Comparison of ENCODE assay signal across 1 cellular context in the genomic region with DNA sequence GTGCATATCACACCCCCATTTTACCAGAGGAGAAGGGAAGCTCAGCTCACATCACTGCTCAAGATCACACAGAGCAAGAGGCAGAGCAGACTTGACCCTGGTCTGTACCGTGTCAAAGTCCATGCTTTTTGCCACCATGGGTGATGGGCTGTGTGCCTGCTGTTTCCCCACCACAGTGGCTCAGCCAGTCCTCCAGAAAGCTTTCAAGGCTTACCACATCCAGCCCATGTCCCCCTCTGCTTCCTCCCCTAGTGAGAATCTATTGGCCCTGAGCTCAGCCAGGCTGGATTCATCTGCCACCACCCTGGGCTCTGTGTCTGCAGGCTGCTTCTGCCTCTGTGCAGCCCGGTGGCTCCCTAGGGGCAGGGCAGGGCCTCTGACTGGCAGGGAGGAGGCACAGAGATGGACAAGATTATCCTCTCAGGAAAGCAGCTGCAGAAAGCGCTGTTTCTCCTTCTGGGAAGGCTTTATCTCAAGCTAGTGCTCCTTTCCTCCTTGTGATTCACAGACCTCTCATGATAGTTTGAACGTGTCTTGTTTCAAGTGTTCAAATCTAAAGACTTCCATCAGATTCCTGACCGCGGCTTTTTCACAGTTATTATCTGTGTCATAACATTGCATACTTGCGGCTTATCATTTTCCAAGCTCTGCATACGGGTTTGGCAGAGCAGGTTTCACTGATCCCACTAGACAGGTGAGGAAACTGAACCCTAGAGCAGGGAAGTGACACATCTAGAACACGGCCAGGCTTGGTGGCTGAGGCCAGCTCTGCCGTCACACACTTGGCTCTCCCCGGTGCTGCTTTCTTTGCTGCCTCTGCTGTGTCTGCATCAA.
A peak's percentile ranks its signal among the peaks of the same experiment; 100 is the strongest.
TF ChIP-seq lines count a peak whose summit lies in the region.

No MANE protein-coding gene starts in this region.

TF ChIP-seq in K562, 482 proteins besides CTCF, POLR2A, EP300 and RAD21 (continued from another document and continues in another):
- TF ChIP-seq, protein P1, sequence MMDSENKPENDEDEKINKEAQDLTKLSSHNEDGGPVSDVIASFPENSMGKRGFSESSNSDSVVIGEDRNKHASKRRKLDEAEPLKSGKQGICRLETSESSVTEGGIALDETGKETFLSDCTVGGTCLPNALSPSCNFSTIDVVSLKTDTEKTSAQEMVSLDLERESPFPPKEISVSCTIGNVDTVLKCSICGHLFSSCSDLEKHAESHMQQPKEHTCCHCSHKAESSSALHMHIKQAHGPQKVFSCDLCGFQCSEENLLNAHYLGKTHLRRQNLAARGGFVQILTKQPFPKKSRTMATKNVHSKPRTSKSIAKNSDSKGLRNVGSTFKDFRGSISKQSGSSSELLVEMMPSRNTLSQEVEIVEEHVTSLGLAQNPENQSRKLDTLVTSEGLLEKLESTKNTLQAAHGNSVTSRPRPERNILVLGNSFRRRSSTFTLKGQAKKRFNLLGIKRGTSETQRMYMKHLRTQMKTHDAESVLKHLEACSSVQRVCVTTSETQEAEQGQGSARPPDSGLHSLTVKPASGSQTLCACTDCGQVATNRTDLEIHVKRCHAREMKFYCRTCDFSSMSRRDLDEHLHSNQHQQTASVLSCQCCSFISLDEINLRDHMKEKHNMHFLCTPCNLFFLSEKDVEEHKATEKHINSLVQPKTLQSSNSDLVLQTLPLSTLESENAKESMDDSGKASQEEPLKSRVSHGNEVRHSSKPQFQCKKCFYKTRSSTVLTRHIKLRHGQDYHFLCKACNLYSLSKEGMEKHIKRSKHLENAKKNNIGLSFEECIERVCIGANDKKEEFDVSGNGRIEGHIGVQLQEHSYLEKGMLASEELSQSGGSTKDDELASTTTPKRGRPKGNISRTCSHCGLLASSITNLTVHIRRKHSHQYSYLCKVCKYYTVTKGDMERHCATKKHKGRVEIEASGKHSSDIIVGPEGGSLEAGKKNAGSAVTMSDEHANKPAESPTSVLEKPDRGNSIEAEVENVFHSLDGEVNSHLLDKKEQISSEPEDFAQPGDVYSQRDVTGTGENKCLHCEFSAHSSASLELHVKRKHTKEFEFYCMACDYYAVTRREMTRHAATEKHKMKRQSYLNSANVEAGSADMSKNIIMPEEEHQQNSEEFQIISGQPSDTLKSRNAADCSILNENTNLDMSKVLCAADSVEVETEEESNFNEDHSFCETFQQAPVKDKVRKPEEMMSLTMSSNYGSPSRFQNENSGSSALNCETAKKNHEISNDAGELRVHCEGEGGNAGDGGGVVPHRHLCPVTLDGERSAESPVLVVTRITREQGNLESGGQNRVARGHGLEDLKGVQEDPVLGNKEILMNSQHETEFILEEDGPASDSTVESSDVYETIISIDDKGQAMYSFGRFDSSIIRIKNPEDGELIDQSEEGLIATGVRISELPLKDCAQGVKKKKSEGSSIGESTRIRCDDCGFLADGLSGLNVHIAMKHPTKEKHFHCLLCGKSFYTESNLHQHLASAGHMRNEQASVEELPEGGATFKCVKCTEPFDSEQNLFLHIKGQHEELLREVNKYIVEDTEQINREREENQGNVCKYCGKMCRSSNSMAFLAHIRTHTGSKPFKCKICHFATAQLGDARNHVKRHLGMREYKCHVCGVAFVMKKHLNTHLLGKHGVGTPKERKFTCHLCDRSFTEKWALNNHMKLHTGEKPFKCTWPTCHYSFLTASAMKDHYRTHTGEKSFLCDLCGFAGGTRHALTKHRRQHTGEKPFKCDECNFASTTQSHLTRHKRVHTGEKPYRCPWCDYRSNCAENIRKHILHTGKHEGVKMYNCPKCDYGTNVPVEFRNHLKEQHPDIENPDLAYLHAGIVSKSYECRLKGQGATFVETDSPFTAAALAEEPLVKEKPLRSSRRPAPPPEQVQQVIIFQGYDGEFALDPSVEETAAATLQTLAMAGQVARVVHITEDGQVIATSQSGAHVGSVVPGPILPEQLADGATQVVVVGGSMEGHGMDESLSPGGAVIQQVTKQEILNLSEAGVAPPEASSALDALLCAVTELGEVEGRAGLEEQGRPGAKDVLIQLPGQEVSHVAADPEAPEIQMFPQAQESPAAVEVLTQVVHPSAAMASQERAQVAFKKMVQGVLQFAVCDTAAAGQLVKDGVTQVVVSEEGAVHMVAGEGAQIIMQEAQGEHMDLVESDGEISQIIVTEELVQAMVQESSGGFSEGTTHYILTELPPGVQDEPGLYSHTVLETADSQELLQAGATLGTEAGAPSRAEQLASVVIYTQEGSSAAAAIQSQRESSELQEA (IDR thresholded peaks at IDR 0.05; ENCODE audit: low read depth) = no peak
- TF ChIP-seq KLF13 (tag; IDR thresholded peaks at IDR 0.05; ENCODE audit: borderline replicate concordance, low read depth) (no peak), STAT5A (IDR thresholded peaks at IDR 0.05; ENCODE audit: borderline replicate concordance, low read length) (peak; percentile 34; the same call in 1 of the 2 replicates), GATA2 (CRISPR knock-in tag; IDR thresholded peaks at IDR 0.05) (peak; percentile 50; the same call in 1 of the 2 replicates), NBN (IDR thresholded peaks at IDR 0.05; ENCODE audit: low read depth) (peak; percentile 61; the same call in 1 of the 2 replicates), EWSR1 (IDR thresholded peaks at IDR 0.05; ENCODE audit: borderline replicate concordance, low read depth, partially characterized antibody) (no peak), MIER1 (IDR thresholded peaks at IDR 0.05; ENCODE audit: low read depth) (no peak), ZNF696 (CRISPR knock-in tag; conservative IDR thresholded peaks at IDR 0.05) (no peak), CREM (IDR thresholded peaks at IDR 0.05; ENCODE audit: low read depth) (peak; percentile 19; the same call in 1 of the 2 replicates), MYNN (IDR thresholded peaks at IDR 0.05) (0 out of 2 replicates have a peak, but pooled peaks have one; percentile 45), MYNN (CRISPR knock-in tag; IDR thresholded peaks at IDR 0.05) (no peak), RBM25 (IDR thresholded peaks at IDR 0.05; ENCODE audit: low read depth, low read length, severe bottlenecking) (peak; percentile 31), ZNF584 (CRISPR knock-in tag; IDR thresholded peaks at IDR 0.05; ENCODE audit: low read depth) (no peak)
- TF ChIP-seq, protein P2, sequence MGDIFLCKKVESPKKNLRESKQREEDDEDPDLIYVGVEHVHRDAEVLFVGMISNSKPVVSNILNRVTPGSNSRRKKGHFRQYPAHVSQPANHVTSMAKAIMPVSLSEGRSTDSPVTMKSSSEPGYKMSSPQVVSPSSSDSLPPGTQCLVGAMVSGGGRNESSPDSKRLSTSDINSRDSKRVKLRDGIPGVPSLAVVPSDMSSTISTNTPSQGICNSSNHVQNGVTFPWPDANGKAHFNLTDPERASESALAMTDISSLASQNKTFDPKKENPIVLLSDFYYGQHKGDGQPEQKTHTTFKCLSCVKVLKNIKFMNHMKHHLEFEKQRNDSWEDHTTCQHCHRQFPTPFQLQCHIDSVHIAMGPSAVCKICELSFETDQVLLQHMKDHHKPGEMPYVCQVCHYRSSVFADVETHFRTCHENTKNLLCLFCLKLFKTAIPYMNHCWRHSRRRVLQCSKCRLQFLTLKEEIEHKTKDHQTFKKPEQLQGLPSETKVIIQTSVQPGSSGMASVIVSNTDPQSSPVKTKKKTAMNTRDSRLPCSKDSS (IDR thresholded peaks at IDR 0.05; ENCODE audit: low read depth, partially characterized antibody) = no peak
- TF ChIP-seq, protein P3, sequence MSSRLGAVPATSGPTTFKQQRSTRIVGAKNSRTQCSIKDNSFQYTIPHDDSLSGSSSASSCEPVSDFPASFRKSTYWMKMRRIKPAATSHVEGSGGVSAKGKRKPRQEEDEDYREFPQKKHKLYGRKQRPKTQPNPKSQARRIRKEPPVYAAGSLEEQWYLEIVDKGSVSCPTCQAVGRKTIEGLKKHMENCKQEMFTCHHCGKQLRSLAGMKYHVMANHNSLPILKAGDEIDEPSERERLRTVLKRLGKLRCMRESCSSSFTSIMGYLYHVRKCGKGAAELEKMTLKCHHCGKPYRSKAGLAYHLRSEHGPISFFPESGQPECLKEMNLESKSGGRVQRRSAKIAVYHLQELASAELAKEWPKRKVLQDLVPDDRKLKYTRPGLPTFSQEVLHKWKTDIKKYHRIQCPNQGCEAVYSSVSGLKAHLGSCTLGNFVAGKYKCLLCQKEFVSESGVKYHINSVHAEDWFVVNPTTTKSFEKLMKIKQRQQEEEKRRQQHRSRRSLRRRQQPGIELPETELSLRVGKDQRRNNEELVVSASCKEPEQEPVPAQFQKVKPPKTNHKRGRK (tag; IDR thresholded peaks at IDR 0.05) = no peak
- TF ChIP-seq, protein P4, sequence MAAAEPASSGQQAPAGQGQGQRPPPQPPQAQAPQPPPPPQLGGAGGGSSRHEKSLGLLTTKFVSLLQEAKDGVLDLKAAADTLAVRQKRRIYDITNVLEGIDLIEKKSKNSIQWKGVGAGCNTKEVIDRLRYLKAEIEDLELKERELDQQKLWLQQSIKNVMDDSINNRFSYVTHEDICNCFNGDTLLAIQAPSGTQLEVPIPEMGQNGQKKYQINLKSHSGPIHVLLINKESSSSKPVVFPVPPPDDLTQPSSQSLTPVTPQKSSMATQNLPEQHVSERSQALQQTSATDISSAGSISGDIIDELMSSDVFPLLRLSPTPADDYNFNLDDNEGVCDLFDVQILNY (CRISPR knock-in tag; IDR thresholded peaks at IDR 0.05) = no peak
- TF ChIP-seq, protein P5, sequence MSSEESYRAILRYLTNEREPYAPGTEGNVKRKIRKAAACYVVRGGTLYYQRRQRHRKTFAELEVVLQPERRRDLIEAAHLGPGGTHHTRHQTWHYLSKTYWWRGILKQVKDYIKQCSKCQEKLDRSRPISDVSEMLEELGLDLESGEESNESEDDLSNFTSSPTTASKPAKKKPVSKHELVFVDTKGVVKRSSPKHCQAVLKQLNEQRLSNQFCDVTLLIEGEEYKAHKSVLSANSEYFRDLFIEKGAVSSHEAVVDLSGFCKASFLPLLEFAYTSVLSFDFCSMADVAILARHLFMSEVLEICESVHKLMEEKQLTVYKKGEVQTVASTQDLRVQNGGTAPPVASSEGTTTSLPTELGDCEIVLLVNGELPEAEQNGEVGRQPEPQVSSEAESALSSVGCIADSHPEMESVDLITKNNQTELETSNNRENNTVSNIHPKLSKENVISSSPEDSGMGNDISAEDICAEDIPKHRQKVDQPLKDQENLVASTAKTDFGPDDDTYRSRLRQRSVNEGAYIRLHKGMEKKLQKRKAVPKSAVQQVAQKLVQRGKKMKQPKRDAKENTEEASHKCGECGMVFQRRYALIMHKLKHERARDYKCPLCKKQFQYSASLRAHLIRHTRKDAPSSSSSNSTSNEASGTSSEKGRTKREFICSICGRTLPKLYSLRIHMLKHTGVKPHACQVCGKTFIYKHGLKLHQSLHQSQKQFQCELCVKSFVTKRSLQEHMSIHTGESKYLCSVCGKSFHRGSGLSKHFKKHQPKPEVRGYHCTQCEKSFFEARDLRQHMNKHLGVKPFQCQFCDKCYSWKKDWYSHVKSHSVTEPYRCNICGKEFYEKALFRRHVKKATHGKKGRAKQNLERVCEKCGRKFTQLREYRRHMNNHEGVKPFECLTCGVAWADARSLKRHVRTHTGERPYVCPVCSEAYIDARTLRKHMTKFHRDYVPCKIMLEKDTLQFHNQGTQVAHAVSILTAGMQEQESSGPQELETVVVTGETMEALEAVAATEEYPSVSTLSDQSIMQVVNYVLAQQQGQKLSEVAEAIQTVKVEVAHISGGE (CRISPR knock-in tag; IDR thresholded peaks at IDR 0.05) = peak in 1 of 3 experiments; percentile 38; a peak in 1 of 6 replicates
- TF ChIP-seq, protein P6, sequence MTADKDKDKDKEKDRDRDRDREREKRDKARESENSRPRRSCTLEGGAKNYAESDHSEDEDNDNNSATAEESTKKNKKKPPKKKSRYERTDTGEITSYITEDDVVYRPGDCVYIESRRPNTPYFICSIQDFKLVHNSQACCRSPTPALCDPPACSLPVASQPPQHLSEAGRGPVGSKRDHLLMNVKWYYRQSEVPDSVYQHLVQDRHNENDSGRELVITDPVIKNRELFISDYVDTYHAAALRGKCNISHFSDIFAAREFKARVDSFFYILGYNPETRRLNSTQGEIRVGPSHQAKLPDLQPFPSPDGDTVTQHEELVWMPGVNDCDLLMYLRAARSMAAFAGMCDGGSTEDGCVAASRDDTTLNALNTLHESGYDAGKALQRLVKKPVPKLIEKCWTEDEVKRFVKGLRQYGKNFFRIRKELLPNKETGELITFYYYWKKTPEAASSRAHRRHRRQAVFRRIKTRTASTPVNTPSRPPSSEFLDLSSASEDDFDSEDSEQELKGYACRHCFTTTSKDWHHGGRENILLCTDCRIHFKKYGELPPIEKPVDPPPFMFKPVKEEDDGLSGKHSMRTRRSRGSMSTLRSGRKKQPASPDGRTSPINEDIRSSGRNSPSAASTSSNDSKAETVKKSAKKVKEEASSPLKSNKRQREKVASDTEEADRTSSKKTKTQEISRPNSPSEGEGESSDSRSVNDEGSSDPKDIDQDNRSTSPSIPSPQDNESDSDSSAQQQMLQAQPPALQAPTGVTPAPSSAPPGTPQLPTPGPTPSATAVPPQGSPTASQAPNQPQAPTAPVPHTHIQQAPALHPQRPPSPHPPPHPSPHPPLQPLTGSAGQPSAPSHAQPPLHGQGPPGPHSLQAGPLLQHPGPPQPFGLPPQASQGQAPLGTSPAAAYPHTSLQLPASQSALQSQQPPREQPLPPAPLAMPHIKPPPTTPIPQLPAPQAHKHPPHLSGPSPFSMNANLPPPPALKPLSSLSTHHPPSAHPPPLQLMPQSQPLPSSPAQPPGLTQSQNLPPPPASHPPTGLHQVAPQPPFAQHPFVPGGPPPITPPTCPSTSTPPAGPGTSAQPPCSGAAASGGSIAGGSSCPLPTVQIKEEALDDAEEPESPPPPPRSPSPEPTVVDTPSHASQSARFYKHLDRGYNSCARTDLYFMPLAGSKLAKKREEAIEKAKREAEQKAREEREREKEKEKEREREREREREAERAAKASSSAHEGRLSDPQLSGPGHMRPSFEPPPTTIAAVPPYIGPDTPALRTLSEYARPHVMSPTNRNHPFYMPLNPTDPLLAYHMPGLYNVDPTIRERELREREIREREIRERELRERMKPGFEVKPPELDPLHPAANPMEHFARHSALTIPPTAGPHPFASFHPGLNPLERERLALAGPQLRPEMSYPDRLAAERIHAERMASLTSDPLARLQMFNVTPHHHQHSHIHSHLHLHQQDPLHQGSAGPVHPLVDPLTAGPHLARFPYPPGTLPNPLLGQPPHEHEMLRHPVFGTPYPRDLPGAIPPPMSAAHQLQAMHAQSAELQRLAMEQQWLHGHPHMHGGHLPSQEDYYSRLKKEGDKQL (CRISPR knock-in tag; IDR thresholded peaks at IDR 0.05; ENCODE audit: borderline replicate concordance) = no peak
- TF ChIP-seq, protein P7, sequence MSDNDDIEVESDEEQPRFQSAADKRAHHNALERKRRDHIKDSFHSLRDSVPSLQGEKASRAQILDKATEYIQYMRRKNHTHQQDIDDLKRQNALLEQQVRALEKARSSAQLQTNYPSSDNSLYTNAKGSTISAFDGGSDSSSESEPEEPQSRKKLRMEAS (CRISPR knock-in tag; IDR thresholded peaks at IDR 0.05) = no peak
- TF ChIP-seq, protein P8, sequence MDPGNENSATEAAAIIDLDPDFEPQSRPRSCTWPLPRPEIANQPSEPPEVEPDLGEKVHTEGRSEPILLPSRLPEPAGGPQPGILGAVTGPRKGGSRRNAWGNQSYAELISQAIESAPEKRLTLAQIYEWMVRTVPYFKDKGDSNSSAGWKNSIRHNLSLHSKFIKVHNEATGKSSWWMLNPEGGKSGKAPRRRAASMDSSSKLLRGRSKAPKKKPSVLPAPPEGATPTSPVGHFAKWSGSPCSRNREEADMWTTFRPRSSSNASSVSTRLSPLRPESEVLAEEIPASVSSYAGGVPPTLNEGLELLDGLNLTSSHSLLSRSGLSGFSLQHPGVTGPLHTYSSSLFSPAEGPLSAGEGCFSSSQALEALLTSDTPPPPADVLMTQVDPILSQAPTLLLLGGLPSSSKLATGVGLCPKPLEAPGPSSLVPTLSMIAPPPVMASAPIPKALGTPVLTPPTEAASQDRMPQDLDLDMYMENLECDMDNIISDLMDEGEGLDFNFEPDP (CRISPR knock-in tag; IDR thresholded peaks at IDR 0.05) = no peak
